In the genomic region with DNA sequence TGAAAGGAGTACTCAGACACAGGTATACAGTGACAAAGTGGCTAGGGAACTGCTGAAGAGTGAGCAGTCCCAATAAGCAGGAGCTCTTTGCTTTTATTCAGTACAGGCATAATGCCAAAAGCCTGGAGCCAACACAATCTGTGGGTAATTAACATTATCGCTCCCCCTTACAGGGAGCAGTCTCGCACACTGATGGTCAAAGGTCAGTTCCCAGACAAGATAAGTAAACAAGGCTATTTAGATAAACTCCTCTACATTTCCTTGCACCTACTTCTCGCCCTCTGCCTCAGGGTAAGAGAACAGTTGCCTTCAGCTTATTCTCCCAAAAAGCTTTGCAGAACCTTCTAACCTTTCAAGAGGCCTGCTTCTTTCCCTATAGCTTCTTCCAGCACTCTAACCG, we compare ENCODE assay signal across 35 cellular contexts.
"Had no signal": no experiment of that assay in that cellular context is flagged by ENCODE, and none has a peak within 500 bp of the region (broad histone marks: within the 10 kb centered on the region; RNA-seq: fewer than 3 reads in every experiment).

No MANE protein-coding gene starts in this region.

- H3K27ac ChIP-seq: ascending aorta, cardiac muscle cell, coronary artery, dorsolateral prefrontal cortex, gastrocnemius medialis, pancreas, prostate gland, stomach, thyroid gland, upper lobe of left lung, vagina, VCaP had no signal

- H3K4me1 ChIP-seq: ascending aorta, gastrocnemius medialis, pancreas, prostate gland, stomach, thyroid gland, upper lobe of left lung, vagina had no signal

- H3K4me3 ChIP-seq: ascending aorta, cardiac muscle cell, coronary artery, dorsolateral prefrontal cortex, gastrocnemius medialis, pancreas, prostate gland, stomach, thyroid gland, upper lobe of left lung, vagina had no signal

- H3K9me3 ChIP-seq: pancreas, prostate gland, thyroid gland, vagina had no signal

- H3K27me3 ChIP-seq: ascending aorta, cardiac muscle cell, pancreas, stomach, thyroid gland, upper lobe of left lung, vagina had no signal

- DNase-seq: activated CD4-positive, alpha-beta T cell treated with anti-CD3 and anti-CD28 coated beads for 4 hours; activated CD4-positive, alpha-beta T cell treated with anti-CD3 and anti-CD28 coated beads, Interleukin-2, amount 50 U/mL, for 48 hours; activated CD8-positive, alpha-beta memory T cell treated with anti-CD3 and anti-CD28 coated beads for 24 hours; activated effector memory CD4-positive, alpha-beta T cell treated with Interleukin-2 at 50 U/mL for 16 hours; activated naive CD4-positive, alpha-beta T cell treated with anti-CD3 and anti-CD28 coated beads for 36 hours; activated naive CD8-positive, alpha-beta T cell treated with anti-CD3 and anti-CD28 coated beads, Interleukin-2, amount 10 ng/mL, durations not matched to agents 7 days and 5 days; dorsolateral prefrontal cortex; effector memory CD4-positive, alpha-beta T cell; erythroblast; gastrocnemius medialis; glutamatergic neuron; hippocampal formation; left cardiac atrium; mammary epithelial cell; midbrain; naive thymus-derived CD8-positive, alpha-beta T cell; nucleus accumbens; pancreas; retina; stimulated activated CD4-positive, alpha-beta T cell treated with anti-CD3 and anti-CD28 coated beads, Interleukin-15, amount 100 ng/mL, for 24 hours; stimulated activated CD4-positive, alpha-beta T cell treated with anti-CD3 and anti-CD28 coated beads, Interleukin-2, amount 100 ng/mL, for 24 hours; stimulated activated naive B cell treated with anti-CD40 and anti-IgM and Interleukin-4, amounts not matched to agents 10 μg/mL and 1 μg/mL and 100 μg/mL, for 72 hours; stomach; T-helper 17 cell; T1000; thyroid gland; upper lobe of left lung had no signal

- ATAC-seq: gastrocnemius medialis; left cardiac atrium; naive thymus-derived CD8-positive, alpha-beta T cell; pancreas; sciatic nerve; stimulated activated naive B cell treated with anti-CD40 and anti-IgM and Interleukin-4, amounts not matched to agents 10 μg/mL and 1 μg/mL and 100 μg/mL, for 72 hours; T-helper 17 cell had no signal

- FAIRE-seq: keratinocyte, pancreas had no signal

- H3K36me3 ChIP-seq: ascending aorta, cardiac muscle cell, gastrocnemius medialis, pancreas, prostate gland, stomach, thyroid gland, upper lobe of left lung, vagina had no signal
